Comparison of ENCODE assay signal across 8 cellular contexts in the genomic region with DNA sequence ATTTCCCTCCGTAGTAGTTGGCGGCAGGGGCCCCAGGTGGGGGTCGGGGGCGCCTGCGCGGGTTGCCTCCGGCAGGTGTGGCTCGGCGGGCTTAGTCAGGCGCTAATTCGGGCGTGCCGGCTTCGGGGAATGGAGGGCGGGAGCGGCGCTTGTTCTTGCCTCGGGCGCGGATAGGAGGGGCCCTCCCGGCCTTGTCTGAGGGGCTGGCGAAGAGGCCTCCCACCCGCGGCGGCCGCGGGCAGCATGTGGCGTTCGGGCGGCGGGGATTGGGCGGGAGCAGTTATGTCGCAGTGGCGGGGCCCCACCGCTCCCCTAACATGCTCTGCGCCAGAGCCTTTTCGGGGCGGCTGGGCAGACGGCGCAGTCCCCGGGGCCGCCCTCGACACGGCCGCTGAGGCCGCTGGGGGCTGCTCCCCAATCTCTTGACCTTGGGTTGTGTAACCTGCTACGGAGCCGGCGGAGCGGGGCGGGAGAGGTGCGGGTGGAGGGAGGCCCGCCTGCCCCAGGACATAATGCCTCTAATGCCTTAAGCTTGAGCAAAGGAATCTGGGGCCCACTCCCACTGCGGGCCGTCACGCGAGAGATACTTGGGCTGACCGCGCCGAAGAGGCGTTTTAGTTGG. TPM values are rescaled to one million over a fixed set of nuclear protein-coding genes. Genes with fewer than 3 reads are reported as not detected.
DNase-seq lines count a peak whose midpoint lies in the region; ATAC-seq and TF ChIP-seq lines count a peak whose summit lies in the region.

No MANE protein-coding gene starts in this region.

- H3K4me3 ChIP-seq in AG09309 (ENCODE audit: control insufficient read depth, low read depth, low read length) (peak overlapping the region; percentile 69), LNCaP clone FGC (ENCODE audit: low read depth, low read length) (peak overlapping the region; percentile 94), left lung (peak overlapping the region; percentile 79 to 94)

- no peaks in the 10 kb centered on the region for H3K9me3 ChIP-seq in left lung

- intact Hi-C loops in left lung (cut with DNase I) = loop anchor here in 1 of 2 donors (10.0 kb wide), 1 partner anchor 61 kb away; a partner anchor contains a TSS

- H3K27me3 ChIP-seq in left lung = no peaks in the 10 kb centered on the region

- H3K36me3 ChIP-seq in left lung = no peaks in the 10 kb centered on the region

- peaks cover 7 to 51% of the 10 kb centered on the region in 2 donors for H3K4me1 ChIP-seq in left lung

- no peak for TF ChIP-seq CTCF in AG09309 (IDR thresholded peaks at IDR 0.05; ENCODE audit: control insufficient read depth, insufficient read depth, low read depth, low read length, missing control alignments)
- no peak for TF ChIP-seq CTCF in LNCaP clone FGC (IDR thresholded peaks at IDR 0.05; ENCODE audit: control insufficient read depth, extremely low read depth, insufficient read depth)
- no peak for TF ChIP-seq CTCF in left lung (IDR thresholded peaks at IDR 0.05)

- peak overlapping the region; percentile 94 for H3K27ac ChIP-seq in left lung

- no peak for DNase-seq in AG09309 (ENCODE audit: low read depth)
- DNase-seq in LNCaP clone FGC (ENCODE audit: low read depth) = no peak
- DNase-seq in activated CD4-positive, alpha-beta T cell treated with anti-CD3 and anti-CD28 coated beads for 24 hours (ENCODE audit: low read depth in 2 of 2) = peak; percentile 39 to 47
- peak; percentile 31 for DNase-seq in cerebellum (ENCODE audit: low spot score)
- peak; percentile 45 to 92 for DNase-seq in left lung
- DNase-seq in stimulated activated CD4-positive, alpha-beta T cell treated with anti-CD3 and anti-CD28 coated beads, Interleukin-2, amount 100 ng/mL, for 4 hours (ENCODE audit: low read depth) = peak; percentile 59
- DNase-seq in H4 (ENCODE audit: low spot score) = no peak

- peak; percentile 5 for ATAC-seq in GM21381 (IDR thresholded peaks at IDR 0.05; ENCODE audit: unreplicated experiment)
- peak; percentile 12 for ATAC-seq in left lung

RNA-seq across cellular contexts. Expression of a gene that starts 1.1 kb away (rescaled TPM):
- total RNA-seq in cerebellum = 71.0 TPM
- 10 to 100 TPM; 45.4 to 99.9 TPM for total RNA-seq in left lung
- total RNA-seq in H4 (2014; rRNA removed; shearing (Covaris generic)) = 58.9 and 69.0 TPM in 2 replicates

Comparison
In these comparisons a context has a peak if more than half of its experiments do, and no peak if none do; other contexts are left out.
1. DNase-seq: peak in activated CD4-positive, alpha-beta T cell treated with anti-CD3 and anti-CD28 coated beads for 24 hours (2 of 2), cerebellum (single experiment), left lung (2 of 2) and stimulated activated CD4-positive, alpha-beta T cell treated with anti-CD3 and anti-CD28 coated beads, Interleukin-2, amount 100 ng/mL, for 4 hours (single experiment); none in AG09309 (single experiment), LNCaP clone FGC (single experiment) and H4 (single experiment).
2. Peak in every context shown above with its lines, with median percentiles within 50 percentile points of each other: H3K4me3 ChIP-seq.